Comparison of ENCODE assay signal across 8 cellular contexts in genomic region chr2:237967463-237967871, GRCh38. TPM values are rescaled to one million over a fixed set of nuclear protein-coding genes. Genes with fewer than 3 reads are reported as not detected.
DNase-seq lines count a peak whose midpoint lies in the region; ATAC-seq and TF ChIP-seq lines count a peak whose summit lies in the region.

No MANE protein-coding gene starts in this region.

- peaks cover 28% of the 10 kb centered on the region for H3K36me3 Mint-ChIP-seq in activated CD4-positive, alpha-beta memory T cell treated with anti-CD3 and anti-CD28 coated beads, Interleukin-2, amount 10 ng/mL, durations not matched to agents 7 days and 5 days (ENCODE audit: low read depth)
- peaks cover 5% of the 10 kb centered on the region for H3K36me3 Mint-ChIP-seq in nephron progenitor cell (ENCODE audit: low read depth)

- CTCF ChIA-PET in activated CD4-positive, alpha-beta memory T cell treated with anti-CD3 and anti-CD28 coated beads, Interleukin-2, amount 10 ng/mL, durations not matched to agents 7 days and 5 days (lab: Charles Lee) = interaction anchor here (1.1 to 1.7 kb wide), 3 partner anchors 44 to 296 kb away, joined by 3 to 7 read pairs (median 4); no protein-coding TSS in a partner anchor

- peaks cover 2% of the 10 kb centered on the region for H3K27me3 Mint-ChIP-seq in activated CD4-positive, alpha-beta memory T cell treated with anti-CD3 and anti-CD28 coated beads, Interleukin-2, amount 10 ng/mL, durations not matched to agents 7 days and 5 days
- peaks cover 15% of the 10 kb centered on the region for H3K27me3 Mint-ChIP-seq in nephron progenitor cell (ENCODE audit: low read depth, poor library complexity)

- DNase-seq in AG09309 (ENCODE audit: low read depth) (no peak), HAP-1 (ENCODE audit: low spot score in 2 of 2) (peak in 1 of 2 experiments; percentile 35), fibroblast of mammary gland (ENCODE audit: low read depth) (peak; percentile 32), nephron progenitor cell (peak; percentile 46), AML-193 (lab: John Stamatoyannopoulos, UW) (no peak)
- peak; percentile 21 for DNase-seq in activated CD4-positive, alpha-beta memory T cell treated with anti-CD3 and anti-CD28 coated beads, Interleukin-2, amount 10 ng/mL, durations not matched to agents 7 days and 5 days

- no peak for ATAC-seq in GM18873 (IDR thresholded peaks at IDR 0.05; ENCODE audit: low FRiP score, unreplicated experiment)
- no peak for ATAC-seq in GM21529 (IDR thresholded peaks at IDR 0.05; ENCODE audit: unreplicated experiment)

- POLR2A ChIA-PET in activated CD4-positive, alpha-beta memory T cell treated with anti-CD3 and anti-CD28 coated beads, Interleukin-2, amount 10 ng/mL, durations not matched to agents 7 days and 5 days (lab: Charles Lee) = interaction anchor here (0.9 to 2.9 kb wide), 2 partner anchors 26 to 93 kb away, joined by 3 to 16 read pairs; no protein-coding TSS in a partner anchor

- no peaks in the 10 kb centered on the region for H3K27me3 ChIP-seq in HAP-1 (ENCODE audit: low read depth)

- H3K4me3 ChIP-seq in AG09309 (ENCODE audit: control insufficient read depth, low read depth, low read length) (peak overlapping the region; percentile 79), HAP-1 (peak overlapping the region; percentile 68), fibroblast of mammary gland (ENCODE audit: control insufficient read depth, low read depth, low read length) (peak overlapping the region; percentile 74)

- peak overlapping the region; percentile 62 for H3K27ac Mint-ChIP-seq in activated CD4-positive, alpha-beta memory T cell treated with anti-CD3 and anti-CD28 coated beads, Interleukin-2, amount 10 ng/mL, durations not matched to agents 7 days and 5 days
- no peak overlapping the region for H3K27ac Mint-ChIP-seq in nephron progenitor cell

- in situ Hi-C loops in HAP-1 (cut with MboI; ENCODE audit: low sequenced_read_pairs) = no loop called here

- H3K9me3 Mint-ChIP-seq in activated CD4-positive, alpha-beta memory T cell treated with anti-CD3 and anti-CD28 coated beads, Interleukin-2, amount 10 ng/mL, durations not matched to agents 7 days and 5 days = peaks cover 10% of the 10 kb centered on the region
- peaks cover 11% of the 10 kb centered on the region for H3K9me3 Mint-ChIP-seq in nephron progenitor cell

- no peak for TF ChIP-seq CTCF in AG09309 (IDR thresholded peaks at IDR 0.05; ENCODE audit: control insufficient read depth, insufficient read depth, low read depth, low read length, missing control alignments)
- no peak for TF ChIP-seq CTCF in fibroblast of mammary gland (conservative IDR thresholded peaks at IDR 0.05; ENCODE audit: control insufficient read depth, insufficient read depth, low read depth, low read length)
- no peak for TF ChIP-seq CTCF in nephron progenitor cell (IDR thresholded peaks at IDR 0.05)

- H3K4me1 ChIP-seq in HAP-1 = peaks cover 10% of the 10 kb centered on the region

- H3K4me3 Mint-ChIP-seq in activated CD4-positive, alpha-beta memory T cell treated with anti-CD3 and anti-CD28 coated beads, Interleukin-2, amount 10 ng/mL, durations not matched to agents 7 days and 5 days = peak overlapping the region; percentile 76
- H3K4me3 Mint-ChIP-seq in nephron progenitor cell = peak overlapping the region; percentile 85

- H3K4me1 Mint-ChIP-seq in activated CD4-positive, alpha-beta memory T cell treated with anti-CD3 and anti-CD28 coated beads, Interleukin-2, amount 10 ng/mL, durations not matched to agents 7 days and 5 days = peaks cover 39% of the 10 kb centered on the region
- peaks cover 27% of the 10 kb centered on the region for H3K4me1 Mint-ChIP-seq in nephron progenitor cell

- H3K9me3 ChIP-seq in HAP-1 = peaks cover 3% of the 10 kb centered on the region; the same call in 1 of the 2 replicates

- H3K36me3 ChIP-seq in HAP-1 (replicated peaks) = peaks cover 5% of the 10 kb centered on the region; the same call in 1 of the 2 replicates

RNA-seq across cellular contexts. Expression of gene UBE2F, which starts 0.7 kb away (rescaled TPM):
- 10 to 100 TPM; 77.5 to 82.7 TPM for total RNA-seq in activated CD4-positive, alpha-beta memory T cell treated with anti-CD3 and anti-CD28 coated beads, Interleukin-2, amount 10 ng/mL, durations not matched to agents 7 days and 5 days

Comparison
In these comparisons a context has a peak if more than half of its experiments do, and no peak if none do; other contexts are left out.
1. DNase-seq: peak in activated CD4-positive, alpha-beta memory T cell treated with anti-CD3 and anti-CD28 coated beads, Interleukin-2, amount 10 ng/mL, durations not matched to agents 7 days and 5 days (single experiment), fibroblast of mammary gland (single experiment) and nephron progenitor cell (single experiment); none in AG09309 (single experiment) and AML-193 (0 of 2).
2. Peak in every context shown above with its lines, with median percentiles within 50 percentile points of each other: H3K4me3 ChIP-seq.